20 cellular contexts compared by ENCODE assay signal in genomic region chr2:60355849-60356261, GRCh38.
DNase-seq lines count a peak whose midpoint lies in the region; ATAC-seq, FAIRE-seq and TF ChIP-seq lines count a peak whose summit lies in the region.
"Had no signal": no experiment of that assay in that cellular context is flagged by ENCODE, and none has a peak within 500 bp of the region (broad histone marks: within the 10 kb centered on the region; RNA-seq: fewer than 3 reads in every experiment).

No MANE protein-coding gene starts in this region.

- H3K79me2 ChIP-seq in OCI-LY3 (ENCODE audit: low read length), result no peaks in the 10 kb centered on the region

- H4K20me1 ChIP-seq in OCI-LY3 (ENCODE audit: insufficient read depth, low read length), result no peaks in the 10 kb centered on the region

- peak overlapping the region; percentile 98 for H3K27ac ChIP-seq in OCI-LY3 (ENCODE audit: low read length)
- H3K27ac ChIP-seq: C4-2B, esophagus muscularis mucosa, GM23248 had no signal

- H3K27me3 ChIP-seq in OCI-LY3 (ENCODE audit: low read depth, low read length), result no peaks in the 10 kb centered on the region
- H3K27me3 ChIP-seq: esophagus muscularis mucosa had no signal

- H3K4me1 Mint-ChIP-seq in IgD-negative memory B cell (peaks cover 67 to 86% (median 73%) of the 10 kb centered on the region in 3 donors), naive B cell (peaks cover 94 to 98% (median 95%) of the 10 kb centered on the region in 3 donors)

- peak overlapping the region; percentile 43 for H2AFZ ChIP-seq in OCI-LY3 (ENCODE audit: low read depth, low read length)
- H2AFZ ChIP-seq: GM23248 had no signal

- TF ChIP-seq POLR2A in GM12891 (IDR thresholded peaks at IDR 0.05; ENCODE audit: low read depth, low read length), result no peak

- peak overlapping the region; percentile 95 to 97 (median 97) for H3K27ac Mint-ChIP-seq in IgD-negative memory B cell
- peak overlapping the region; percentile 94 to 100 (median 98) for H3K27ac Mint-ChIP-seq in naive B cell
- H3K27ac Mint-ChIP-seq: progenitor cell of endocrine pancreas had no signal

- FAIRE-seq in GM12891 (lab: Jason Lieb, UNC), result peak; percentile 87
- FAIRE-seq: K562, TTC549 had no signal

- H3K9ac ChIP-seq in OCI-LY3 (ENCODE audit: low read length), result peak overlapping the region; percentile 70
- H3K9ac ChIP-seq: GM23248 had no signal

- peak overlapping the region; percentile 66 for H3K4me2 ChIP-seq in OCI-LY3 (ENCODE audit: low read length)

- H3K9me3 ChIP-seq in OCI-LY3 (ENCODE audit: insufficient read depth, low read length), result no peaks in the 10 kb centered on the region
- H3K9me3 ChIP-seq: esophagus muscularis mucosa had no signal

- H3K4me1 ChIP-seq in OCI-LY3 (ENCODE audit: low read length), result peaks cover 98% of the 10 kb centered on the region
- H3K4me1 ChIP-seq: esophagus muscularis mucosa had no signal

- ATAC-seq in naive B cell (ENCODE audit: low read depth in 2 of 2) (peak; percentile 3 to 18), GM19397 (IDR thresholded peaks at IDR 0.05; ENCODE audit: unreplicated experiment) (no peak)
- ATAC-seq: K562, left colon had no signal

- no peak for DNase-seq in GM12891 (ENCODE audit: insufficient read length, low spot score)
- DNase-seq in naive B cell, result peak; percentile 79
- DNase-seq in NCI-H446 (lab: John Stamatoyannopoulos, UW), result no peak
- no peak for DNase-seq in cerebellum (ENCODE audit: low spot score)
- DNase-seq: activated CD8-positive, alpha-beta memory T cell treated with anti-CD3 and anti-CD28 coated beads for 24 hours; activated effector memory CD4-positive, alpha-beta T cell treated with anti-CD3 and anti-CD28 coated beads, Interleukin-2, amount 50 U/mL, for 16 hours; cortex of kidney; left colon; NCI-H2029; NCI-H82; SHP77 treated with DMSO at 0.1 percent for 48 hours had no signal

- H3K4me3 ChIP-seq in OCI-LY3 (ENCODE audit: low read length), result peak overlapping the region; percentile 14
- H3K4me3 ChIP-seq: esophagus muscularis mucosa, GM23248, K562 had no signal

- peak overlapping the region; percentile 73 to 86 (median 76) for H3K4me3 Mint-ChIP-seq in IgD-negative memory B cell
- peak overlapping the region; percentile 69 to 88 (median 86) for H3K4me3 Mint-ChIP-seq in naive B cell

- no peaks in the 10 kb centered on the region for H3K36me3 Mint-ChIP-seq in IgD-negative memory B cell
- H3K36me3 Mint-ChIP-seq in naive B cell, result no peaks in the 10 kb centered on the region

- no peaks in the 10 kb centered on the region for H3K36me3 ChIP-seq in OCI-LY3 (replicated peaks; ENCODE audit: low read depth, low read length)
- H3K36me3 ChIP-seq: esophagus muscularis mucosa had no signal

- H3K27me3 Mint-ChIP-seq in IgD-negative memory B cell (no peaks in the 10 kb centered on the region), naive B cell (no peaks in the 10 kb centered on the region)
- H3K27me3 Mint-ChIP-seq: progenitor cell of endocrine pancreas had no signal

- TF ChIP-seq CTCF in OCI-LY3 (IDR thresholded peaks at IDR 0.05; ENCODE audit: low read depth, low read length), result no peak

- H3K9me3 Mint-ChIP-seq in IgD-negative memory B cell (peaks cover 0 to 4% (median under 1%) of the 10 kb centered on the region in 3 donors), naive B cell (peaks cover 0 to 3% (median 1%) of the 10 kb centered on the region in 7 donors)

TF ChIP-seq in GM12891, 5 proteins besides CTCF, POLR2A, EP300 and RAD21:
- no peak for TF ChIP-seq POU2F2 (IDR thresholded peaks at IDR 0.05; ENCODE audit: low read depth, low read length)
- TF ChIP-seq PAX5 (IDR thresholded peaks at IDR 0.05; ENCODE audit: insufficient read depth, low read length, severe bottlenecking), result no peak
- TF ChIP-seq SPI1 (IDR thresholded peaks at IDR 0.05; ENCODE audit: low read depth, low read length), result peak; percentile 75
- TF ChIP-seq TAF1 (IDR thresholded peaks at IDR 0.05; ENCODE audit: low read depth, low read length), result no peak
- TF ChIP-seq POLR2AphosphoS5 (IDR thresholded peaks at IDR 0.05; ENCODE audit: low read depth, low read length), result no peak
